19 cellular contexts compared by ENCODE assay signal in genomic region chr7:77464589-77464988, GRCh38. TPM values are rescaled to one million over a fixed set of nuclear protein-coding genes. Genes with fewer than 3 reads are reported as not detected.
A peak's percentile ranks its signal among the peaks of the same experiment; 100 is the strongest.
DNase-seq lines count a peak whose midpoint lies in the region; ATAC-seq, FAIRE-seq and TF ChIP-seq lines count a peak whose summit lies in the region.
"Had no signal": no experiment of that assay in that cellular context is flagged by ENCODE, and none has a peak within 500 bp of the region (broad histone marks: within the 10 kb centered on the region; RNA-seq: fewer than 3 reads in every experiment).

No MANE protein-coding gene starts in this region.

- peaks cover 3% of the 10 kb centered on the region for H3K4me1 ChIP-seq in neural progenitor cell
- H3K4me1 ChIP-seq in pancreas, result no peaks in the 10 kb centered on the region

- H3K79me2 ChIP-seq in neural progenitor cell (ENCODE audit: low read depth), result no peaks in the 10 kb centered on the region

- H3K27ac ChIP-seq in neural progenitor cell, result no peak overlapping the region
- no peak overlapping the region for H3K27ac ChIP-seq in RWPE1
- no peak overlapping the region for H3K27ac ChIP-seq in pancreas

- H3K9me3 ChIP-seq in neural progenitor cell (ENCODE audit: low read depth) (no peaks in the 10 kb centered on the region), pancreas (no peaks in the 10 kb centered on the region)
- H3K9me3 ChIP-seq: A549 had no signal

- POLR2A ChIA-PET in RWPE1 (lab: Yijun Ruan, JAX; ENCODE audit: low non-redundant PET), result no interaction called here

- H3K4me1 Mint-ChIP-seq in activated T-cell treated with anti-CD3 and anti-CD28 coated beads, Interleukin-2, amount 50 U/mL, for 72 hours (ENCODE audit: low read depth), result peaks cover 17% of the 10 kb centered on the region
- H3K4me1 Mint-ChIP-seq in neural progenitor cell, result no peaks in the 10 kb centered on the region
- H3K4me1 Mint-ChIP-seq in natural killer cell treated with Interleukin-12 subunit alpha and Interleukin-12 subunit beta and Interleukin-15 and Interleukin-18, amount 100 ng/mL, for 72 hours (ENCODE audit: low read depth in 2 of 2), result peaks cover 5% of the 10 kb centered on the region in 2 donors

- CTCF ChIA-PET in RWPE1 (lab: Yijun Ruan, JAX), result interaction anchor here (0.6 kb wide), 1 partner anchor 150 kb away, joined by 7 read pairs; no protein-coding TSS in a partner anchor

- TF ChIP-seq CTCF in neural progenitor cell (IDR thresholded peaks at IDR 0.05) (no peak), RWPE1 (conservative IDR thresholded peaks at IDR 0.05; ENCODE audit: low read depth) (no peak), pancreas (IDR thresholded peaks at IDR 0.05) (no peak)

- ATAC-seq in activated T-cell treated with anti-CD3 and anti-CD28 coated beads, Interleukin-2, amount 50 U/mL, for 72 hours (replicated peaks in 1 of 2), result no peak
- ATAC-seq in HG02623 (IDR thresholded peaks at IDR 0.05; ENCODE audit: unreplicated experiment) (peak; percentile 44), HG03457 (IDR thresholded peaks at IDR 0.05; ENCODE audit: unreplicated experiment) (peak; percentile 51), pancreas (no peak)
- no peak for ATAC-seq in natural killer cell treated with Interleukin-12 subunit alpha and Interleukin-12 subunit beta and Interleukin-15 and Interleukin-18, amount 100 ng/mL, for 72 hours
- ATAC-seq: A549 had no signal

- no peaks in the 10 kb centered on the region for H3K27me3 ChIP-seq in neural progenitor cell
- H3K27me3 ChIP-seq in pancreas, result no peaks in the 10 kb centered on the region

- no peaks in the 10 kb centered on the region for H4K20me1 ChIP-seq in neural progenitor cell (ENCODE audit: low read depth)

- H3K4me3 ChIP-seq in neural progenitor cell (no peak overlapping the region), pancreas (no peak overlapping the region)
- H3K4me3 ChIP-seq: A549 had no signal

- H3K9ac ChIP-seq in neural progenitor cell, result no peak overlapping the region

- H3K36me3 Mint-ChIP-seq in activated T-cell treated with anti-CD3 and anti-CD28 coated beads, Interleukin-2, amount 50 U/mL, for 72 hours (ENCODE audit: insufficient read depth in 2 of 2), result peaks cover 0 to 1% of the 10 kb centered on the region in 2 donors
- H3K36me3 Mint-ChIP-seq in neural progenitor cell, result no peaks in the 10 kb centered on the region
- H3K36me3 Mint-ChIP-seq in natural killer cell treated with Interleukin-12 subunit alpha and Interleukin-12 subunit beta and Interleukin-15 and Interleukin-18, amount 100 ng/mL, for 72 hours, result peaks cover 7% of the 10 kb centered on the region
- H3K36me3 Mint-ChIP-seq: activated CD4-positive, alpha-beta memory T cell treated with anti-CD3 and anti-CD28 coated beads for 36 hours; type B pancreatic cell had no signal

- DNase-seq in activated T-cell treated with anti-CD3 and anti-CD28 coated beads, Interleukin-2, amount 50 U/mL, for 72 hours, result no peak
- DNase-seq in activated T-cell treated with anti-CD3 and anti-CD28 coated beads for 4 hours, result no peak
- DNase-seq in neural progenitor cell (ENCODE audit: low spot score), result no peak
- DNase-seq in RWPE1 (ENCODE audit: low spot score), result no peak
- DNase-seq in pancreas, result no peak
- no peak for DNase-seq in natural killer cell treated with Interleukin-12 subunit alpha and Interleukin-12 subunit beta and Interleukin-15 and Interleukin-18, amount 100 ng/mL, for 72 hours (ENCODE audit: low spot score)
- DNase-seq: activated CD4-positive, alpha-beta memory T cell treated with anti-CD3 and anti-CD28 coated beads for 36 hours; activated naive CD4-positive, alpha-beta T cell treated with anti-CD3 and anti-CD28 coated beads for 36 hours; caudate nucleus; GF-D8; midbrain; NCI-H345; T-helper 2 cell had no signal

- intact Hi-C loops in pancreas (cut with DNase I), result no loop called here

- peaks cover 11% of the 10 kb centered on the region for H3K27me3 Mint-ChIP-seq in activated T-cell treated with anti-CD3 and anti-CD28 coated beads, Interleukin-2, amount 50 U/mL, for 72 hours (ENCODE audit: low read depth)
- peaks cover 4% of the 10 kb centered on the region for H3K27me3 Mint-ChIP-seq in neural progenitor cell (ENCODE audit: insufficient read depth, low read depth)
- no peaks in the 10 kb centered on the region for H3K27me3 Mint-ChIP-seq in natural killer cell treated with Interleukin-12 subunit alpha and Interleukin-12 subunit beta and Interleukin-15 and Interleukin-18, amount 100 ng/mL, for 72 hours
- H3K27me3 Mint-ChIP-seq: activated CD4-positive, alpha-beta memory T cell treated with anti-CD3 and anti-CD28 coated beads for 36 hours; type B pancreatic cell had no signal

- no peak overlapping the region for H2AFZ ChIP-seq in neural progenitor cell (replicated peaks)

- no peak for FAIRE-seq in pancreas (lab: Jason Lieb, UNC)
- FAIRE-seq: A549, keratinocyte, RCC 7860 had no signal

- H3K36me3 ChIP-seq in neural progenitor cell (no peaks in the 10 kb centered on the region), pancreas (no peaks in the 10 kb centered on the region)

- H3K27ac Mint-ChIP-seq in activated T-cell treated with anti-CD3 and anti-CD28 coated beads, Interleukin-2, amount 50 U/mL, for 72 hours, result peak overlapping the region; percentile 56
- H3K27ac Mint-ChIP-seq in neural progenitor cell, result no peak overlapping the region
- H3K27ac Mint-ChIP-seq in natural killer cell treated with Interleukin-12 subunit alpha and Interleukin-12 subunit beta and Interleukin-15 and Interleukin-18, amount 100 ng/mL, for 72 hours, result no peak overlapping the region
- H3K27ac Mint-ChIP-seq: activated CD4-positive, alpha-beta memory T cell treated with anti-CD3 and anti-CD28 coated beads for 36 hours; activated naive CD4-positive, alpha-beta T cell treated with anti-CD3 and anti-CD28 coated beads for 36 hours; type B pancreatic cell had no signal

- 84 to 87% methylated on average over 4 of the region's 4 CpGs for WGBS in pancreas, 2 donors

- no peak overlapping the region for H3K4me2 ChIP-seq in neural progenitor cell

- H3F3A ChIP-seq in neural progenitor cell (ENCODE audit: low read depth), result no peaks in the 10 kb centered on the region

- H3K9me3 Mint-ChIP-seq in activated T-cell treated with anti-CD3 and anti-CD28 coated beads, Interleukin-2, amount 50 U/mL, for 72 hours, result peaks cover 2% of the 10 kb centered on the region in 2 donors
- no peaks in the 10 kb centered on the region for H3K9me3 Mint-ChIP-seq in neural progenitor cell
- peaks cover 4% of the 10 kb centered on the region for H3K9me3 Mint-ChIP-seq in natural killer cell treated with Interleukin-12 subunit alpha and Interleukin-12 subunit beta and Interleukin-15 and Interleukin-18, amount 100 ng/mL, for 72 hours
- H3K9me3 Mint-ChIP-seq: activated CD4-positive, alpha-beta memory T cell treated with anti-CD3 and anti-CD28 coated beads for 36 hours had no signal

- H3K4me3 Mint-ChIP-seq in activated T-cell treated with anti-CD3 and anti-CD28 coated beads, Interleukin-2, amount 50 U/mL, for 72 hours, result no peak overlapping the region
- H3K4me3 Mint-ChIP-seq in neural progenitor cell, result no peak overlapping the region
- H3K4me3 Mint-ChIP-seq in natural killer cell treated with Interleukin-12 subunit alpha and Interleukin-12 subunit beta and Interleukin-15 and Interleukin-18, amount 100 ng/mL, for 72 hours, result no peak overlapping the region
- H3K4me3 Mint-ChIP-seq: activated CD4-positive, alpha-beta memory T cell treated with anti-CD3 and anti-CD28 coated beads for 36 hours; activated naive CD4-positive, alpha-beta T cell treated with anti-CD3 and anti-CD28 coated beads for 36 hours; type B pancreatic cell had no signal

RNA-seq across cellular contexts. Expression of gene GSAP, which starts 48.4 kb away (rescaled TPM):
- 1 to 10 TPM; 4.9 to 5.0 TPM for total RNA-seq in activated T-cell treated with anti-CD3 and anti-CD28 coated beads, Interleukin-2, amount 50 U/mL, for 72 hours
- total RNA-seq in neural progenitor cell (ENCODE audit: low replicate concordance) (2.0 and 2.6 TPM in 2 replicates), pancreas (10 to 100 TPM in 1 of 6 donors, 1 to 10 TPM in 5; 5.3 to 12.1 (median 7.8) TPM)
- 10 to 100 TPM; 14.1 to 22.7 TPM for polyA plus RNA-seq in pancreas
- 10 to 100 TPM; 15.9 to 18.0 TPM for total RNA-seq in natural killer cell treated with Interleukin-12 subunit alpha and Interleukin-12 subunit beta and Interleukin-15 and Interleukin-18, amount 100 ng/mL, for 72 hours

Comparison
In these comparisons a context has a peak if more than half of its experiments do, and no peak if none do; other contexts are left out.
1. ATAC-seq: peak in HG02623 (single experiment) and HG03457 (single experiment); none in activated T-cell treated with anti-CD3 and anti-CD28 coated beads, Interleukin-2, amount 50 U/mL, for 72 hours (0 of 2), pancreas (0 of 4) and natural killer cell treated with Interleukin-12 subunit alpha and Interleukin-12 subunit beta and Interleukin-15 and Interleukin-18, amount 100 ng/mL, for 72 hours (0 of 2).